In the genomic region with DNA sequence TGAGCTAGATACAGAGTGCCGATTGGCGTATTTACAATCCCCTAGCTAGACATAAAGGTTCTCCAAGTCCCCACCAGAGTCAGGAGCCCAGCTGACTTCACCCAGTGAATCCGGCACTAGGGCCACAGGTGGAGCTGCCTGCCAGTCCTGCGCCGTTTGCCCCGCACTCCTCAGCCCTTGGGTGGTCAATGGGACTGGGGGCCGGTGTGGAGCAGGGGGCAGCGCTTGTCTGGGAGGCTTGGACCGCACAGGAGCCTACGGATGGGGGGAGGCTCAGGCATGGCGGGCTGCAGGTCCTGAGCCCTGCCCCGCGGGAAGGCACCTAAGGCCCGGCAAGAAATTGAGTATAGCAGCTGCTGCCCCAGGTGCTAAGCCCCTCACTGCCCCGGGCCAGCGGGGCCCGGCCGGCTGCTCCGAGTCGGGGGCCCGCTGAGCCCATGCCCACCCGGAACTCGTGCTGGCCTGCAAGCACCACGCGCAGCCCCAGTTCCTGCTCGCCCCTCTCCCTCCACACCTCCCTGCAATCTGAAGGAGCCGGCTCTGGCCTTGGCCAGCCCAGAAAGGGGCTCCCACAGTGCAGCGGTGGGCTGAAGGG, we compare ENCODE assay signal across 29 cellular contexts.
"Had no signal": no experiment of that assay in that cellular context is flagged by ENCODE, and none has a peak within 500 bp of the region (broad histone marks: within the 10 kb centered on the region; RNA-seq: fewer than 3 reads in every experiment).

No MANE protein-coding gene starts in this region.

- H3K4me3 Mint-ChIP-seq: dendritic cell treated with granulocyte-macrophage colony-stimulating factor and Interleukin-4, amounts not matched to agents 40 ng/mL and 50 ng/mL, for 4 days; effector memory CD8-positive, alpha-beta T cell; endodermal cell had no signal

- ATAC-seq: effector memory CD8-positive, alpha-beta T cell; esophagus mucosa; foreskin keratinocyte; gastrocnemius medialis; gastroesophageal sphincter; heart left ventricle; heart right ventricle had no signal

- H3K27ac Mint-ChIP-seq: dendritic cell treated with granulocyte-macrophage colony-stimulating factor and Interleukin-4, amounts not matched to agents 40 ng/mL and 50 ng/mL, for 4 days; effector memory CD8-positive, alpha-beta T cell; endodermal cell had no signal

- H3K9me3 ChIP-seq: colonic mucosa, esophagus muscularis mucosa, esophagus squamous epithelium, gastrocnemius medialis, gastroesophageal sphincter, heart left ventricle, heart right ventricle had no signal

- H3K27ac ChIP-seq: colonic mucosa, coronary artery, dorsolateral prefrontal cortex, epithelial cell of prostate, esophagus muscularis mucosa, esophagus squamous epithelium, foreskin keratinocyte, gastrocnemius medialis, gastroesophageal sphincter, heart left ventricle, heart right ventricle had no signal

- H3K4me1 ChIP-seq: colonic mucosa, esophagus muscularis mucosa, esophagus squamous epithelium, foreskin keratinocyte, gastrocnemius medialis, gastroesophageal sphincter, heart left ventricle, heart right ventricle had no signal

- H3K4me3 ChIP-seq: colonic mucosa, coronary artery, dorsolateral prefrontal cortex, esophagus muscularis mucosa, esophagus squamous epithelium, gastrocnemius medialis, gastroesophageal sphincter, heart left ventricle, heart right ventricle had no signal

- H3K36me3 ChIP-seq: colonic mucosa, esophagus muscularis mucosa, esophagus squamous epithelium, gastrocnemius medialis, gastroesophageal sphincter, heart left ventricle, heart right ventricle had no signal

- FAIRE-seq: colon, endometrium, endothelial cell of umbilical vein, frontal cortex had no signal

- H3K27me3 ChIP-seq: colonic mucosa, dorsolateral prefrontal cortex, esophagus muscularis mucosa, esophagus squamous epithelium, foreskin keratinocyte, gastrocnemius medialis, gastroesophageal sphincter, heart left ventricle, heart right ventricle had no signal

- DNase-seq: colonic mucosa; cortex of kidney; dermis blood vessel endothelial cell; dorsolateral prefrontal cortex; effector CD4-positive, alpha-beta T cell; effector CD8-positive, alpha-beta T cell; effector memory CD4-positive, alpha-beta T cell; effector memory CD8-positive, alpha-beta T cell; endodermal cell; erythroblast; esophagus squamous epithelium; foreskin fibroblast; foreskin keratinocyte; foreskin melanocyte; gastrocnemius medialis; glutamatergic neuron; head of caudate nucleus; heart left ventricle; heart right ventricle had no signal

- H3K27me3 Mint-ChIP-seq: dendritic cell treated with granulocyte-macrophage colony-stimulating factor and Interleukin-4, amounts not matched to agents 40 ng/mL and 50 ng/mL, for 4 days; effector memory CD8-positive, alpha-beta T cell had no signal
